ENCODE assay signal across 1 cellular context in the genomic region with DNA sequence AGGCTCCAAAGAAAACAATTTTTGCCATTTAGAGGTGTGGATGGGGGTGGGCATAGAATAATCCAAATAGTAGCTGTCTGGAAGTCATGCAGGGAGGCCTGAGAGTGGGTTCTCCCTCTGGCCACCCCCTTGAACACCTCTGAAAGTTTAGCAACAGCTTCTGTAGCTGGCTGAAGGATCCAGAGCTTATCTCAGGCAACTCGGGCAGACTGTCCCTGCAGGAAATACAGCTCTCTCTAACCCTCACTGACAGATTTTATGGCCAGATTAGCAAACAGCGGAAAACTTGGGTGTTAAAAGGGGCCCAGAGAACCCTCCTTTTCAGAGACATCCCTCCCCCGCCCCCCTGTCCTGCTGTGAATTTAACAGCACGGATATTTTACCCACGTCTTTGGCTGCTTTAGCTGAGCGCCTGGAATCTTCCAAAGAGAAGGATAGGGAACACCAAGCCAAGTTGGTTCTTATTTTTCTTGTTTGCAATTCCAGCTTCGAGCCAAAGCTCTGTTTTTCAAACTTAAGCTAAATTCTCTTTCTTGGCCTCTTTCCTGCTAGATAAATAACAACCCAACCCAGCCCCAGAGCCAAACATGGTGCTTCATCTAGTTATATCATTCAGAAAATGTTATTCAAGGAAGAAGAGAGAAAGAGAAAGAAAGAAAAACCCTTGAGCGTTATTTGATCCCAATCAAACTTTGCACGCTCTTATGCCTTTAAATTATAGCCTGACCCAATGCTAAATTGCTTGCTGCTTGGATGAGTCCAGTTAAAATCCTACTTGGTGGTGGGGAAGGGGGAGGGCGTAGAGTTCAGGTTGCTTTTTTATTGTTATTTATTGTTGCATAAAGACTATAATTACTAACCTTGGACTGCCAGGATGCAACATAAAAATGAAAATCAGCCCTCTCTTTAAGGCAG.
TF ChIP-seq lines count a peak whose summit lies in the region.

No MANE protein-coding gene starts in this region.

TF ChIP-seq in K562, 482 proteins besides CTCF, POLR2A, EP300 and RAD21 (continued from another document and continues in another):
- TF ChIP-seq, protein P1, sequence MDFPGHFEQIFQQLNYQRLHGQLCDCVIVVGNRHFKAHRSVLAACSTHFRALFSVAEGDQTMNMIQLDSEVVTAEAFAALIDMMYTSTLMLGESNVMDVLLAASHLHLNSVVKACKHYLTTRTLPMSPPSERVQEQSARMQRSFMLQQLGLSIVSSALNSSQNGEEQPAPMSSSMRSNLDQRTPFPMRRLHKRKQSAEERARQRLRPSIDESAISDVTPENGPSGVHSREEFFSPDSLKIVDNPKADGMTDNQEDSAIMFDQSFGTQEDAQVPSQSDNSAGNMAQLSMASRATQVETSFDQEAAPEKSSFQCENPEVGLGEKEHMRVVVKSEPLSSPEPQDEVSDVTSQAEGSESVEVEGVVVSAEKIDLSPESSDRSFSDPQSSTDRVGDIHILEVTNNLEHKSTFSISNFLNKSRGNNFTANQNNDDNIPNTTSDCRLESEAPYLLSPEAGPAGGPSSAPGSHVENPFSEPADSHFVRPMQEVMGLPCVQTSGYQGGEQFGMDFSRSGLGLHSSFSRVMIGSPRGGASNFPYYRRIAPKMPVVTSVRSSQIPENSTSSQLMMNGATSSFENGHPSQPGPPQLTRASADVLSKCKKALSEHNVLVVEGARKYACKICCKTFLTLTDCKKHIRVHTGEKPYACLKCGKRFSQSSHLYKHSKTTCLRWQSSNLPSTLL (IDR thresholded peaks at IDR 0.05), result no peak
- TF ChIP-seq NCOA1 (IDR thresholded peaks at IDR 0.05; ENCODE audit: low read depth), result no peak; the same call in 1 of the 2 replicates
- TF ChIP-seq MXI1 (IDR thresholded peaks at IDR 0.05; ENCODE audit: low read depth, low read length), result no peak
- no peak for TF ChIP-seq CBX2 (IDR thresholded peaks at IDR 0.05; ENCODE audit: insufficient read depth, low read length, poor library complexity, severe bottlenecking)
- TF ChIP-seq, protein P2, sequence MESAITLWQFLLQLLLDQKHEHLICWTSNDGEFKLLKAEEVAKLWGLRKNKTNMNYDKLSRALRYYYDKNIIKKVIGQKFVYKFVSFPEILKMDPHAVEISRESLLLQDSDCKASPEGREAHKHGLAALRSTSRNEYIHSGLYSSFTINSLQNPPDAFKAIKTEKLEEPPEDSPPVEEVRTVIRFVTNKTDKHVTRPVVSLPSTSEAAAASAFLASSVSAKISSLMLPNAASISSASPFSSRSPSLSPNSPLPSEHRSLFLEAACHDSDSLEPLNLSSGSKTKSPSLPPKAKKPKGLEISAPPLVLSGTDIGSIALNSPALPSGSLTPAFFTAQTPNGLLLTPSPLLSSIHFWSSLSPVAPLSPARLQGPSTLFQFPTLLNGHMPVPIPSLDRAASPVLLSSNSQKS (CRISPR knock-in tag; IDR thresholded peaks at IDR 0.05), result no peak
- TF ChIP-seq, protein P3, sequence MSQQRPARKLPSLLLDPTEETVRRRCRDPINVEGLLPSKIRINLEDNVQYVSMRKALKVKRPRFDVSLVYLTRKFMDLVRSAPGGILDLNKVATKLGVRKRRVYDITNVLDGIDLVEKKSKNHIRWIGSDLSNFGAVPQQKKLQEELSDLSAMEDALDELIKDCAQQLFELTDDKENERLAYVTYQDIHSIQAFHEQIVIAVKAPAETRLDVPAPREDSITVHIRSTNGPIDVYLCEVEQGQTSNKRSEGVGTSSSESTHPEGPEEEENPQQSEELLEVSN (IDR thresholded peaks at IDR 0.05; ENCODE audit: borderline replicate concordance in 1 of 2, extremely low read depth in 1 of 2, insufficient read depth in 1 of 2, insufficient read length in 1 of 2, low read depth in 1 of 2, low read length in 1 of 2, poor library complexity in 1 of 2, severe bottlenecking in 1 of 2), result no peak
- TF ChIP-seq ZC3H11A (IDR thresholded peaks at IDR 0.05; ENCODE audit: low read depth, low read length), result no peak
- TF ChIP-seq EHMT2 (IDR thresholded peaks at IDR 0.05), result no peak
- no peak for TF ChIP-seq KLF1 (tag; IDR thresholded peaks at IDR 0.05)
- TF ChIP-seq ZNF212 (CRISPR knock-in tag; IDR thresholded peaks at IDR 0.05), result peak; percentile 87; the same call in 1 of the 2 replicates
- no peak for TF ChIP-seq HDAC8 (tag; IDR thresholded peaks at IDR 0.05)
- peak; percentile 72 for TF ChIP-seq RBBP5 (IDR thresholded peaks at IDR 0.05; ENCODE audit: borderline replicate concordance, insufficient read depth, low read length, poor library complexity, severe bottlenecking)
- no peak for TF ChIP-seq ZNF140 (CRISPR knock-in tag; IDR thresholded peaks at IDR 0.05)
- TF ChIP-seq, protein P4, sequence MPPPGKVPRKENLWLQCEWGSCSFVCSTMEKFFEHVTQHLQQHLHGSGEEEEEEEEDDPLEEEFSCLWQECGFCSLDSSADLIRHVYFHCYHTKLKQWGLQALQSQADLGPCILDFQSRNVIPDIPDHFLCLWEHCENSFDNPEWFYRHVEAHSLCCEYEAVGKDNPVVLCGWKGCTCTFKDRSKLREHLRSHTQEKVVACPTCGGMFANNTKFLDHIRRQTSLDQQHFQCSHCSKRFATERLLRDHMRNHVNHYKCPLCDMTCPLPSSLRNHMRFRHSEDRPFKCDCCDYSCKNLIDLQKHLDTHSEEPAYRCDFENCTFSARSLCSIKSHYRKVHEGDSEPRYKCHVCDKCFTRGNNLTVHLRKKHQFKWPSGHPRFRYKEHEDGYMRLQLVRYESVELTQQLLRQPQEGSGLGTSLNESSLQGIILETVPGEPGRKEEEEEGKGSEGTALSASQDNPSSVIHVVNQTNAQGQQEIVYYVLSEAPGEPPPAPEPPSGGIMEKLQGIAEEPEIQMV (tag; conservative IDR thresholded peaks at IDR 0.05; ENCODE audit: low read depth), result no peak
- TF ChIP-seq, protein P5, sequence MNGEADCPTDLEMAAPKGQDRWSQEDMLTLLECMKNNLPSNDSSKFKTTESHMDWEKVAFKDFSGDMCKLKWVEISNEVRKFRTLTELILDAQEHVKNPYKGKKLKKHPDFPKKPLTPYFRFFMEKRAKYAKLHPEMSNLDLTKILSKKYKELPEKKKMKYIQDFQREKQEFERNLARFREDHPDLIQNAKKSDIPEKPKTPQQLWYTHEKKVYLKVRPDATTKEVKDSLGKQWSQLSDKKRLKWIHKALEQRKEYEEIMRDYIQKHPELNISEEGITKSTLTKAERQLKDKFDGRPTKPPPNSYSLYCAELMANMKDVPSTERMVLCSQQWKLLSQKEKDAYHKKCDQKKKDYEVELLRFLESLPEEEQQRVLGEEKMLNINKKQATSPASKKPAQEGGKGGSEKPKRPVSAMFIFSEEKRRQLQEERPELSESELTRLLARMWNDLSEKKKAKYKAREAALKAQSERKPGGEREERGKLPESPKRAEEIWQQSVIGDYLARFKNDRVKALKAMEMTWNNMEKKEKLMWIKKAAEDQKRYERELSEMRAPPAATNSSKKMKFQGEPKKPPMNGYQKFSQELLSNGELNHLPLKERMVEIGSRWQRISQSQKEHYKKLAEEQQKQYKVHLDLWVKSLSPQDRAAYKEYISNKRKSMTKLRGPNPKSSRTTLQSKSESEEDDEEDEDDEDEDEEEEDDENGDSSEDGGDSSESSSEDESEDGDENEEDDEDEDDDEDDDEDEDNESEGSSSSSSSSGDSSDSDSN (IDR thresholded peaks at IDR 0.05; ENCODE audit: borderline replicate concordance in 1 of 2, low read depth in 2 of 2, low read length in 2 of 2), result peak in 1 of 2 experiments; percentile 53; a peak in 1 of 4 replicates
- TF ChIP-seq PTTG1 (tag; IDR thresholded peaks at IDR 0.05; ENCODE audit: low read depth), result no peak
- TF ChIP-seq, protein P6, sequence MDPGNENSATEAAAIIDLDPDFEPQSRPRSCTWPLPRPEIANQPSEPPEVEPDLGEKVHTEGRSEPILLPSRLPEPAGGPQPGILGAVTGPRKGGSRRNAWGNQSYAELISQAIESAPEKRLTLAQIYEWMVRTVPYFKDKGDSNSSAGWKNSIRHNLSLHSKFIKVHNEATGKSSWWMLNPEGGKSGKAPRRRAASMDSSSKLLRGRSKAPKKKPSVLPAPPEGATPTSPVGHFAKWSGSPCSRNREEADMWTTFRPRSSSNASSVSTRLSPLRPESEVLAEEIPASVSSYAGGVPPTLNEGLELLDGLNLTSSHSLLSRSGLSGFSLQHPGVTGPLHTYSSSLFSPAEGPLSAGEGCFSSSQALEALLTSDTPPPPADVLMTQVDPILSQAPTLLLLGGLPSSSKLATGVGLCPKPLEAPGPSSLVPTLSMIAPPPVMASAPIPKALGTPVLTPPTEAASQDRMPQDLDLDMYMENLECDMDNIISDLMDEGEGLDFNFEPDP (CRISPR knock-in tag; IDR thresholded peaks at IDR 0.05), result no peak
- TF ChIP-seq ZNF561 (CRISPR knock-in tag; conservative IDR thresholded peaks at IDR 0.05), result no peak
- TF ChIP-seq, protein P7, sequence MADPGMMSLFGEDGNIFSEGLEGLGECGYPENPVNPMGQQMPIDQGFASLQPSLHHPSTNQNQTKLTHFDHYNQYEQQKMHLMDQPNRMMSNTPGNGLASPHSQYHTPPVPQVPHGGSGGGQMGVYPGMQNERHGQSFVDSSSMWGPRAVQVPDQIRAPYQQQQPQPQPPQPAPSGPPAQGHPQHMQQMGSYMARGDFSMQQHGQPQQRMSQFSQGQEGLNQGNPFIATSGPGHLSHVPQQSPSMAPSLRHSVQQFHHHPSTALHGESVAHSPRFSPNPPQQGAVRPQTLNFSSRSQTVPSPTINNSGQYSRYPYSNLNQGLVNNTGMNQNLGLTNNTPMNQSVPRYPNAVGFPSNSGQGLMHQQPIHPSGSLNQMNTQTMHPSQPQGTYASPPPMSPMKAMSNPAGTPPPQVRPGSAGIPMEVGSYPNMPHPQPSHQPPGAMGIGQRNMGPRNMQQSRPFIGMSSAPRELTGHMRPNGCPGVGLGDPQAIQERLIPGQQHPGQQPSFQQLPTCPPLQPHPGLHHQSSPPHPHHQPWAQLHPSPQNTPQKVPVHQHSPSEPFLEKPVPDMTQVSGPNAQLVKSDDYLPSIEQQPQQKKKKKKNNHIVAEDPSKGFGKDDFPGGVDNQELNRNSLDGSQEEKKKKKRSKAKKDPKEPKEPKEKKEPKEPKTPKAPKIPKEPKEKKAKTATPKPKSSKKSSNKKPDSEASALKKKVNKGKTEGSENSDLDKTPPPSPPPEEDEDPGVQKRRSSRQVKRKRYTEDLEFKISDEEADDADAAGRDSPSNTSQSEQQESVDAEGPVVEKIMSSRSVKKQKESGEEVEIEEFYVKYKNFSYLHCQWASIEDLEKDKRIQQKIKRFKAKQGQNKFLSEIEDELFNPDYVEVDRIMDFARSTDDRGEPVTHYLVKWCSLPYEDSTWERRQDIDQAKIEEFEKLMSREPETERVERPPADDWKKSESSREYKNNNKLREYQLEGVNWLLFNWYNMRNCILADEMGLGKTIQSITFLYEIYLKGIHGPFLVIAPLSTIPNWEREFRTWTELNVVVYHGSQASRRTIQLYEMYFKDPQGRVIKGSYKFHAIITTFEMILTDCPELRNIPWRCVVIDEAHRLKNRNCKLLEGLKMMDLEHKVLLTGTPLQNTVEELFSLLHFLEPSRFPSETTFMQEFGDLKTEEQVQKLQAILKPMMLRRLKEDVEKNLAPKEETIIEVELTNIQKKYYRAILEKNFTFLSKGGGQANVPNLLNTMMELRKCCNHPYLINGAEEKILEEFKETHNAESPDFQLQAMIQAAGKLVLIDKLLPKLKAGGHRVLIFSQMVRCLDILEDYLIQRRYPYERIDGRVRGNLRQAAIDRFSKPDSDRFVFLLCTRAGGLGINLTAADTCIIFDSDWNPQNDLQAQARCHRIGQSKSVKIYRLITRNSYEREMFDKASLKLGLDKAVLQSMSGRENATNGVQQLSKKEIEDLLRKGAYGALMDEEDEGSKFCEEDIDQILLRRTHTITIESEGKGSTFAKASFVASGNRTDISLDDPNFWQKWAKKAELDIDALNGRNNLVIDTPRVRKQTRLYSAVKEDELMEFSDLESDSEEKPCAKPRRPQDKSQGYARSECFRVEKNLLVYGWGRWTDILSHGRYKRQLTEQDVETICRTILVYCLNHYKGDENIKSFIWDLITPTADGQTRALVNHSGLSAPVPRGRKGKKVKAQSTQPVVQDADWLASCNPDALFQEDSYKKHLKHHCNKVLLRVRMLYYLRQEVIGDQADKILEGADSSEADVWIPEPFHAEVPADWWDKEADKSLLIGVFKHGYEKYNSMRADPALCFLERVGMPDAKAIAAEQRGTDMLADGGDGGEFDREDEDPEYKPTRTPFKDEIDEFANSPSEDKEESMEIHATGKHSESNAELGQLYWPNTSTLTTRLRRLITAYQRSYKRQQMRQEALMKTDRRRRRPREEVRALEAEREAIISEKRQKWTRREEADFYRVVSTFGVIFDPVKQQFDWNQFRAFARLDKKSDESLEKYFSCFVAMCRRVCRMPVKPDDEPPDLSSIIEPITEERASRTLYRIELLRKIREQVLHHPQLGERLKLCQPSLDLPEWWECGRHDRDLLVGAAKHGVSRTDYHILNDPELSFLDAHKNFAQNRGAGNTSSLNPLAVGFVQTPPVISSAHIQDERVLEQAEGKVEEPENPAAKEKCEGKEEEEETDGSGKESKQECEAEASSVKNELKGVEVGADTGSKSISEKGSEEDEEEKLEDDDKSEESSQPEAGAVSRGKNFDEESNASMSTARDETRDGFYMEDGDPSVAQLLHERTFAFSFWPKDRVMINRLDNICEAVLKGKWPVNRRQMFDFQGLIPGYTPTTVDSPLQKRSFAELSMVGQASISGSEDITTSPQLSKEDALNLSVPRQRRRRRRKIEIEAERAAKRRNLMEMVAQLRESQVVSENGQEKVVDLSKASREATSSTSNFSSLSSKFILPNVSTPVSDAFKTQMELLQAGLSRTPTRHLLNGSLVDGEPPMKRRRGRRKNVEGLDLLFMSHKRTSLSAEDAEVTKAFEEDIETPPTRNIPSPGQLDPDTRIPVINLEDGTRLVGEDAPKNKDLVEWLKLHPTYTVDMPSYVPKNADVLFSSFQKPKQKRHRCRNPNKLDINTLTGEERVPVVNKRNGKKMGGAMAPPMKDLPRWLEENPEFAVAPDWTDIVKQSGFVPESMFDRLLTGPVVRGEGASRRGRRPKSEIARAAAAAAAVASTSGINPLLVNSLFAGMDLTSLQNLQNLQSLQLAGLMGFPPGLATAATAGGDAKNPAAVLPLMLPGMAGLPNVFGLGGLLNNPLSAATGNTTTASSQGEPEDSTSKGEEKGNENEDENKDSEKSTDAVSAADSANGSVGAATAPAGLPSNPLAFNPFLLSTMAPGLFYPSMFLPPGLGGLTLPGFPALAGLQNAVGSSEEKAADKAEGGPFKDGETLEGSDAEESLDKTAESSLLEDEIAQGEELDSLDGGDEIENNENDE (IDR thresholded peaks at IDR 0.05; ENCODE audit: low read depth, low read length), result no peak
- TF ChIP-seq LEF1 (IDR thresholded peaks at IDR 0.05), result peak; percentile 76
